In the genomic region with DNA sequence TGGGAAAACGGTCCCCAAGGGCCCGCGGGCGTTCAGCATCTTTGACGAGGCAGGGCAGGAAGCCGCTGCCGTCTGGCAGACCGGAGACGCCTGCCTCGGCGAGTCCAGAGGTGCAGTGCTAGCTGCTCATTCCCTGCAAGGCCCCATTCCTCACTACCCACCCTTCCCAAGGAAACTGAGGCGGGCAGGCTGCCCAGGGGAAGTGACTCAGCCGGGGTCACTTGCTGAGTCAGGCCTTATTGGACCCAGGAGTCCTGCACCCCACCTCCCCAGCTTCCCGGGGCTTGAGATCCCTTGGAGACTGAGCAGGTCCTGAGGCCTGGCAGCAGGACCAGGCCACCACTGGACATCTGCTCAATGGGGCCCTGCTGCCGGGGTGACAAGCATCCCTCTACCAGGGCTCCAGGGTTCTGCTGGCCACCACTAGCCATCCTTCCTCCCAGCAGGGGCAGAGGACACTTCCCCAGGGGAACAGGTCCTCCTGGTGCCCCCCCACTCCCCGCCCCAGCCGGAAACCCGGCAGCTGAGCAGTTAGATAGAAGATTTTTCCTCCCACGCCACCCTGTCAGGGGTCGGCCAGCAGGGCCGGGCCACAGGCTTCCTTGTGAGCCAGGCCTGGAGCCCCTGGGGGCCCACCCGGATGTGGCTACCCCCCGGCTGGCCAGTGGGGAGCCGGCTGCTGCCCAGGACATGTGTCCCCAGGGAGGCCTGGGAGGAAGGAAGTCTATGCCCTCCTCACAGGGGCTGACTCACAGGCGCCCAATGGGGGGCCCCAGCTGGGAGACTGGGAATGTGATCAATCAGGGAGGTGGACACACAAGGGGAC, we compare ENCODE assay signal across 9 cellular contexts. TPM values are rescaled to one million over a fixed set of nuclear protein-coding genes. Genes with fewer than 3 reads are reported as not detected.
DNase-seq lines count a peak whose midpoint lies in the region; ATAC-seq, FAIRE-seq and TF ChIP-seq lines count a peak whose summit lies in the region.
"Had no signal": no experiment of that assay in that cellular context is flagged by ENCODE, and none has a peak within 500 bp of the region (broad histone marks: within the 10 kb centered on the region; RNA-seq: fewer than 3 reads in every experiment).

No MANE protein-coding gene starts in this region.

- H3K9me3 ChIP-seq in mucosa of rectum (ENCODE audit: control insufficient read depth in 2 of 2, low read length in 2 of 2) = no peaks in the 10 kb centered on the region
- H3K9me3 ChIP-seq in MM.1S (replicated peaks; ENCODE audit: insufficient read depth, low read length) = no peaks in the 10 kb centered on the region

- TF ChIP-seq CTCF in MM.1S (IDR thresholded peaks at IDR 0.05; ENCODE audit: low read length) = no peak

- H3K36me3 ChIP-seq in mucosa of rectum (ENCODE audit: control insufficient read depth in 2 of 2, insufficient read depth in 2 of 2, low read length in 2 of 2) = no peaks in the 10 kb centered on the region
- H3K36me3 ChIP-seq in MM.1S (replicated peaks; ENCODE audit: insufficient read depth, low read length) = no peaks in the 10 kb centered on the region

- peaks cover 56% of the 10 kb centered on the region for H3K79me2 ChIP-seq in MM.1S (ENCODE audit: low read length)

- H3K4me3 ChIP-seq in mucosa of rectum (ENCODE audit: low read length in 2 of 2) = peak overlapping the region in 1 of 2 donors; percentile 42
- H3K4me3 ChIP-seq in MM.1S (ENCODE audit: low read length) = no peak overlapping the region

- H3K4me1 ChIP-seq in mucosa of rectum (ENCODE audit: control insufficient read depth in 2 of 2, insufficient read depth in 2 of 2, low read length in 2 of 2) (peaks cover 46 to 56% of the 10 kb centered on the region in 2 donors), MM.1S (ENCODE audit: low read length) (peaks cover 2% of the 10 kb centered on the region; the same call in 1 of the 2 replicates)

- TF ChIP-seq POLR2A in GM12891 (IDR thresholded peaks at IDR 0.05; ENCODE audit: low read depth, low read length) = no peak

- FAIRE-seq in GM12891 (lab: Jason Lieb, UNC) = peak; percentile 40
- FAIRE-seq: TTC549 had no signal

- no peak for ATAC-seq in GM18502 (IDR thresholded peaks at IDR 0.05; ENCODE audit: poor library complexity, unreplicated experiment)
- ATAC-seq in HG03521 (IDR thresholded peaks at IDR 0.05; ENCODE audit: unreplicated experiment) = no peak
- ATAC-seq in HG02623 (IDR thresholded peaks at IDR 0.05; ENCODE audit: unreplicated experiment) = no peak

- H3K9ac ChIP-seq in mucosa of rectum (ENCODE audit: low read depth in 1 of 2, low read length in 2 of 2) (peak overlapping the region; percentile 24 to 44), MM.1S (ENCODE audit: low read length) (no peak overlapping the region)

- H3K4me2 ChIP-seq in MM.1S (ENCODE audit: low read depth, low read length) = no peak overlapping the region

- H3F3A ChIP-seq in MM.1S (ENCODE audit: insufficient read depth, low read length) = peaks cover 2% of the 10 kb centered on the region; the same call in 1 of the 2 replicates

- DNase-seq in GM12891 (ENCODE audit: insufficient read length, low spot score) (no peak), SK-N-DZ (ENCODE audit: low spot score) (peak; percentile 29), MM.1S (no peak)

- peak overlapping the region; percentile 58 for H3K27ac ChIP-seq in cingulate gyrus (ENCODE audit: low read depth, low read length)
- H3K27ac ChIP-seq in mucosa of rectum (ENCODE audit: low read depth in 2 of 2, low read length in 2 of 2) = peak overlapping the region; percentile 41 to 65
- no peak overlapping the region for H3K27ac ChIP-seq in MM.1S (ENCODE audit: low read length)

- no peaks in the 10 kb centered on the region for H4K20me1 ChIP-seq in MM.1S (ENCODE audit: insufficient read depth, low read length)

- no peaks in the 10 kb centered on the region for H3K9me2 ChIP-seq in MM.1S (replicated peaks; ENCODE audit: insufficient read depth, low read length)

- no peak overlapping the region for H2AFZ ChIP-seq in MM.1S (ENCODE audit: low read length)

- H3K27me3 ChIP-seq in mucosa of rectum (ENCODE audit: control insufficient read depth in 2 of 2, insufficient read depth in 2 of 2, low read length in 2 of 2) (no peaks in the 10 kb centered on the region), MM.1S (replicated peaks; ENCODE audit: insufficient read depth, low read length) (no peaks in the 10 kb centered on the region)

TF ChIP-seq in GM12891, 5 proteins besides CTCF, POLR2A, EP300 and RAD21:
- TF ChIP-seq PAX5 (IDR thresholded peaks at IDR 0.05; ENCODE audit: insufficient read depth, low read length, severe bottlenecking) (no peak), POLR2AphosphoS5 (IDR thresholded peaks at IDR 0.05; ENCODE audit: low read depth, low read length) (no peak), TAF1 (IDR thresholded peaks at IDR 0.05; ENCODE audit: low read depth, low read length) (no peak), POU2F2 (IDR thresholded peaks at IDR 0.05; ENCODE audit: low read depth, low read length) (no peak), SPI1 (IDR thresholded peaks at IDR 0.05; ENCODE audit: low read depth, low read length) (no peak)

RNA-seq across cellular contexts. Expression of a gene that starts 3.9 kb away (rescaled TPM):
- 16.7 TPM for polyA plus RNA-seq in GM12891 (2012; ENCODE audit: low read depth, missing spikeins)
- 2.7 and 4.7 TPM in 2 replicates for polyA plus RNA-seq in SK-N-DZ (2014; cell fraction: cytosol; rRNA removed)
- polyA plus RNA-seq in SK-N-DZ (2014; cell fraction: nucleus; rRNA removed) = 1.7 and 2.3 TPM in 2 replicates

RNA-seq across cellular contexts. Expression of a gene that starts 40.7 kb away (rescaled TPM):
- 0.68 TPM for polyA plus RNA-seq in GM12891 (2012; ENCODE audit: low read depth, missing spikeins)
- 21.3 and 30.7 TPM in 2 replicates for polyA plus RNA-seq in SK-N-DZ (2014; cell fraction: cytosol; rRNA removed)
- 14.9 and 16.6 TPM in 2 replicates for polyA plus RNA-seq in SK-N-DZ (2014; cell fraction: nucleus; rRNA removed)
